Comparison of ENCODE assay signal across 2 cellular contexts in the genomic region with DNA sequence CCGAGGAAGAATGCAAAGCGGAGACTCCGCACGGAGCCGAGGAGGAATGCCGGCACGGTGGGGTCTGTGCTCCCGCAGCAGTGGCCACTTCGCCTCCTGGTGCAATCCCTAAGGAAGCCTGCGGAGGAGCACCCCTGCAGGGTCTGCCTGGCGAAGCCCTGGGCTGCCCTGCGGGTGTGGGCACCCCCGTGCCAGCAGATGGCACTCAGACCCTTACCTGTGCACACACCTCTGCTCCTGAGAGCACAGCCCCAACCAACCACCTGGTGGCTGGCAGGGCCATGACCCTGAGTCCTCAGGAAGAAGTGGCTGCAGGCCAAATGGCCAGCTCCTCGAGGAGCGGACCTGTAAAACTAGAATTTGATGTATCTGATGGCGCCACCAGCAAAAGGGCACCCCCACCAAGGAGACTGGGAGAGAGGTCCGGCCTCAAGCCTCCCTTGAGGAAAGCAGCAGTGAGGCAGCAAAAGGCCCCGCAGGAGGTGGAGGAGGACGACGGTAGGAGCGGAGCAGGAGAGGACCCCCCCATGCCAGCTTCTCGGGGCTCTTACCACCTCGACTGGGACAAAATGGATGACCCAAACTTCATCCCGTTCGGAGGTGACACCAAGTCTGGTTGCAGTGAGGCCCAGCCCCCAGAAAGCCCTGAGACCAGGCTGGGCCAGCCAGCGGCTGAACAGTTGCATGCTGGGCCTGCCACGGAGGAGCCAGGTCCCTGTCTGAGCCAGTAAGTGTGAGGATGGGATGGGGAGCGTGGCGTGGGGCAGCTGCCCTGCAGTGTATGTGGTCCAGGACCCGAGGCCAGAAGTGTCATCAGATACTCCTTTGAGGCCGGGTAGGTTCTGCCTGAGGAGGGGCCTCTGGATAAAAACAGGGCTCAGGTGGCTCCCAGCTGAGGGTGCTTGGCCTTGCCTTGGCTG.
TF ChIP-seq lines count a peak whose summit lies in the region.

No MANE protein-coding gene starts in this region.

TF ChIP-seq in A549, 52 proteins besides CTCF, POLR2A, EP300 and RAD21:
- TF ChIP-seq NR3C1 (IDR thresholded peaks at IDR 0.05) (no peak), FOSL2 (IDR thresholded peaks at IDR 0.05) (no peak), FOSL2 (CRISPR knock-in tag; IDR thresholded peaks at IDR 0.05) (no peak), TP53 (CRISPR knock-in tag; IDR thresholded peaks at IDR 0.05) (no peak), SREBF2 (IDR thresholded peaks at IDR 0.05) (no peak), ZC3H11A (IDR thresholded peaks at IDR 0.05) (no peak), RARB (CRISPR knock-in tag; IDR thresholded peaks at IDR 0.05) (no peak), FOSB (CRISPR knock-in tag; IDR thresholded peaks at IDR 0.05) (no peak), JUNB (IDR thresholded peaks at IDR 0.05) (no peak), ZSCAN20 (CRISPR knock-in tag; IDR thresholded peaks at IDR 0.05) (no peak), CBX2 (IDR thresholded peaks at IDR 0.05; ENCODE audit: borderline replicate concordance, low read depth) (no peak)
- TF ChIP-seq, protein P1, sequence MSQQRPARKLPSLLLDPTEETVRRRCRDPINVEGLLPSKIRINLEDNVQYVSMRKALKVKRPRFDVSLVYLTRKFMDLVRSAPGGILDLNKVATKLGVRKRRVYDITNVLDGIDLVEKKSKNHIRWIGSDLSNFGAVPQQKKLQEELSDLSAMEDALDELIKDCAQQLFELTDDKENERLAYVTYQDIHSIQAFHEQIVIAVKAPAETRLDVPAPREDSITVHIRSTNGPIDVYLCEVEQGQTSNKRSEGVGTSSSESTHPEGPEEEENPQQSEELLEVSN (IDR thresholded peaks at IDR 0.05; ENCODE audit: borderline replicate concordance, low read depth), result no peak

TF ChIP-seq in GM23338, 12 proteins besides CTCF, POLR2A, EP300 and RAD21:
- TF ChIP-seq ZNF331 (CRISPR knock-in tag; IDR thresholded peaks at IDR 0.05; ENCODE audit: low read depth), result no peak
TF ChIP-seq in GM23338: peak in this region for 0.
